1 cellular context compared by ENCODE assay signal in genomic region chr21:44286716-44287632, GRCh38.
TF ChIP-seq lines count a peak whose summit lies in the region.

No MANE protein-coding gene starts in this region.

TF ChIP-seq in IMR-90, 13 proteins besides CTCF, POLR2A, EP300 and RAD21:
- no peak for TF ChIP-seq NFE2L2 (IDR thresholded peaks at IDR 0.05; ENCODE audit: low read depth, low read length)
